ENCODE assay signal across 15 cellular contexts in the genomic region with DNA sequence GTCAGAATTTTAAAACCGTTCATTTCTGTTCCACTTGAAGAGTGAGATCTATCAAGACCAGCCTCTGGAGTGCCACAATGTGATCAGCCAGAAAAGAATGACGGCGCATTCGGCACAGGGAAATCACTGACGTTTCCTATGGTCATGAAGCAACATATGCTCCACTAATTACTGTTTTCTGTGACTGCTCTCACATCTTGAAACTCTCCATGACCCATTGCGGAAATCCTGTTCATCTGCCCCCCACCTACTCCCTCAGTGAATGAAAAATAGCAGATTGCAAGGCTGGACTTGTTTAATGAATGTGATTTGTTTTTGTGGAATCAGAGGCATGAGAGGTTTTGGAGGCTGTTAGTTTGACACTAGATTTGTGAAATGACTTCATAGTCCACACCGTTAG. TPM values are rescaled to one million over a fixed set of nuclear protein-coding genes. Genes with fewer than 3 reads are reported as not detected.
DNase-seq lines count a peak whose midpoint lies in the region; ATAC-seq and TF ChIP-seq lines count a peak whose summit lies in the region.
"Had no signal": no experiment of that assay in that cellular context is flagged by ENCODE, and none has a peak within 500 bp of the region (broad histone marks: within the 10 kb centered on the region; RNA-seq: fewer than 3 reads in every experiment).

No MANE protein-coding gene starts in this region.

- BruUV-seq in MCF 10A (replicated peaks; lab: Mats Ljungman, UMichigan), result no TSS peak

- H3K9me3 ChIP-seq in breast epithelium, result no peaks in the 10 kb centered on the region
- peaks cover 0 to 3% of the 10 kb centered on the region in 2 donors for H3K9me3 ChIP-seq in transverse colon

- no peak overlapping the region for H3K27ac Mint-ChIP-seq in MCF 10A (ENCODE audit: low read depth, unreplicated experiment)
- H3K27ac Mint-ChIP-seq: B cell; CD8-positive, alpha-beta T cell had no signal

- ATAC-seq in omental fat pad (ENCODE audit: low FRiP score) (no peak), GM21381 (IDR thresholded peaks at IDR 0.05; ENCODE audit: unreplicated experiment) (no peak)
- ATAC-seq: CD8-positive, alpha-beta T cell; HCT116 had no signal

- CTCF ChIA-PET in MCF 10A (lab: Yijun Ruan, JAX), result interaction anchor here (0.5 kb wide), 1 partner anchor 93 kb away, joined by 3 read pairs; no protein-coding TSS in a partner anchor

- H3K4me1 Mint-ChIP-seq in MCF 10A (ENCODE audit: insufficient read depth, unreplicated experiment), result no peaks in the 10 kb centered on the region
- H3K4me1 Mint-ChIP-seq: B cell had no signal

- POLR2A ChIA-PET in MCF 10A (lab: Yijun Ruan, JAX), result no interaction called here

- no peaks in the 10 kb centered on the region for H3K36me3 Mint-ChIP-seq in MCF 10A (ENCODE audit: insufficient read depth, unreplicated experiment)
- H3K36me3 Mint-ChIP-seq: CD8-positive, alpha-beta T cell had no signal

- no peak for TF ChIP-seq CTCF in breast epithelium (IDR thresholded peaks at IDR 0.05)
- no peak for TF ChIP-seq CTCF in MCF 10A (IDR thresholded peaks at IDR 0.05; ENCODE audit: unreplicated experiment)
- TF ChIP-seq CTCF in epithelial cell of esophagus (IDR thresholded peaks at IDR 0.05; ENCODE audit: insufficient read depth, low read depth, low read length, missing control alignments), result no peak
- no peak for TF ChIP-seq CTCF in omental fat pad (IDR thresholded peaks at IDR 0.05)
- TF ChIP-seq CTCF in transverse colon (IDR thresholded peaks at IDR 0.05), result no peak

- no peak for TF ChIP-seq EP300 in transverse colon (IDR thresholded peaks at IDR 0.05; ENCODE audit: low read depth)

- no peaks in the 10 kb centered on the region for H3K4me1 ChIP-seq in breast epithelium
- peaks cover 0 to 18% (median 9%) of the 10 kb centered on the region in 4 donors for H3K4me1 ChIP-seq in transverse colon

- H3K9me3 Mint-ChIP-seq in MCF 10A (ENCODE audit: unreplicated experiment), result no peaks in the 10 kb centered on the region
- H3K9me3 Mint-ChIP-seq: CD8-positive, alpha-beta T cell had no signal

- TF ChIP-seq POLR2A in breast epithelium (IDR thresholded peaks at IDR 0.05) (no peak), transverse colon (IDR thresholded peaks at IDR 0.05) (no peak)

- no peak overlapping the region for H3K4me3 Mint-ChIP-seq in MCF 10A (ENCODE audit: unreplicated experiment)
- H3K4me3 Mint-ChIP-seq: B cell; CD8-positive, alpha-beta T cell had no signal

- intact Hi-C loops in breast epithelium (cut with DNase I; ENCODE audit: low total_unique reads), result no loop called here
- intact Hi-C loops in MCF 10A (cut with micrococcal nuclease), result no loop called here
- intact Hi-C loops in transverse colon (cut with DNase I; ENCODE audit: low total_unique reads), result no loop called here

- WGBS in transverse colon (ENCODE audit: low coverage in 1 of 2), 2 donors, result 82 to 91% methylated on average over 3 to 7 of the region's 7 CpGs

- in situ Hi-C loops in transverse colon (cut with MboI; ENCODE audit: low pct_ligation_motif_present in 1 of 4, low pct_unique_long_range_greater_than_20kb in 1 of 4, low sequenced_read_pairs in 3 of 4), result no loop called here

- no peaks in the 10 kb centered on the region for H3K27me3 Mint-ChIP-seq in MCF 10A (ENCODE audit: insufficient read depth, unreplicated experiment)
- H3K27me3 Mint-ChIP-seq: B cell had no signal

- peak in 1 of 2 donors; percentile 49 for DNase-seq in breast epithelium (ENCODE audit: low spot score in 2 of 2)
- no peak for DNase-seq in MCF 10A (ENCODE audit: unreplicated experiment)
- peak; percentile 11 for DNase-seq in NCI-H2227 treated with DMSO at 0.1 percent for 48 hours (lab: John Stamatoyannopoulos, UW)
- peak; percentile 75 for DNase-seq in epithelial cell of esophagus (ENCODE audit: low read depth)
- no peak for DNase-seq in omental fat pad (ENCODE audit: low spot score)
- DNase-seq in stimulated activated CD4-positive, alpha-beta T cell treated with anti-CD3 and anti-CD28 coated beads, Interleukin-4, amount 100 ng/mL, for 24 hours, result no peak
- no peak for DNase-seq in transverse colon
- DNase-seq: CD8-positive, alpha-beta T cell; NCI-H1694 treated with DMSO at 0.1 percent for 48 hours; NK-92 treated with Interleukin-12 subunit alpha and Interleukin-12 subunit beta, amount 100 ng/mL, for 24 hours; OCI-M1; T-helper 1 cell had no signal

- H3K27me3 ChIP-seq in breast epithelium, result no peaks in the 10 kb centered on the region
- H3K27me3 ChIP-seq in transverse colon, result no peaks in the 10 kb centered on the region

- no peaks in the 10 kb centered on the region for H3K36me3 ChIP-seq in breast epithelium
- H3K36me3 ChIP-seq in transverse colon, result no peaks in the 10 kb centered on the region

- H3K4me3 ChIP-seq in breast epithelium (no peak overlapping the region), epithelial cell of esophagus (ENCODE audit: low read length) (no peak overlapping the region), transverse colon (no peak overlapping the region)

- H3K27ac ChIP-seq in breast epithelium (peak overlapping the region; percentile 56 to 57), transverse colon (no peak overlapping the region)

RNA-seq across cellular contexts. Expression of a gene that starts 53.3 kb away (rescaled TPM):
- 10 to 100 TPM in 1 of 3 donors, 1 to 10 TPM in 1, under 1 TPM in 1; 0.80 to 13.5 (median 8.8) TPM for total RNA-seq in breast epithelium
- total RNA-seq in MCF 10A (2022), result 2.3 and 2.6 TPM in 2 replicates
- total RNA-seq in omental fat pad, result 1 to 10 TPM in 2 of 4 donors, under 1 TPM in 2; 0.69 to 3.3 (median 1.8) TPM
- 1 to 10 TPM; 1.5 to 7.8 (median 3.7) TPM for total RNA-seq in transverse colon
- total RNA-seq: B cell; CD8-positive, alpha-beta T cell had no signal

Comparison
In these comparisons a context has a peak if more than half of its experiments do, and no peak if none do; other contexts are left out.
1. DNase-seq: peak in NCI-H2227 treated with DMSO at 0.1 percent for 48 hours (single experiment) and epithelial cell of esophagus (single experiment); none in MCF 10A (single experiment), omental fat pad (single experiment), stimulated activated CD4-positive, alpha-beta T cell treated with anti-CD3 and anti-CD28 coated beads, Interleukin-4, amount 100 ng/mL, for 24 hours (single experiment) and transverse colon (single experiment).
2. H3K27ac ChIP-seq: peak in breast epithelium (2 of 2); none in transverse colon (0 of 4).